ENCODE assay signal across 12 cellular contexts in the genomic region with DNA sequence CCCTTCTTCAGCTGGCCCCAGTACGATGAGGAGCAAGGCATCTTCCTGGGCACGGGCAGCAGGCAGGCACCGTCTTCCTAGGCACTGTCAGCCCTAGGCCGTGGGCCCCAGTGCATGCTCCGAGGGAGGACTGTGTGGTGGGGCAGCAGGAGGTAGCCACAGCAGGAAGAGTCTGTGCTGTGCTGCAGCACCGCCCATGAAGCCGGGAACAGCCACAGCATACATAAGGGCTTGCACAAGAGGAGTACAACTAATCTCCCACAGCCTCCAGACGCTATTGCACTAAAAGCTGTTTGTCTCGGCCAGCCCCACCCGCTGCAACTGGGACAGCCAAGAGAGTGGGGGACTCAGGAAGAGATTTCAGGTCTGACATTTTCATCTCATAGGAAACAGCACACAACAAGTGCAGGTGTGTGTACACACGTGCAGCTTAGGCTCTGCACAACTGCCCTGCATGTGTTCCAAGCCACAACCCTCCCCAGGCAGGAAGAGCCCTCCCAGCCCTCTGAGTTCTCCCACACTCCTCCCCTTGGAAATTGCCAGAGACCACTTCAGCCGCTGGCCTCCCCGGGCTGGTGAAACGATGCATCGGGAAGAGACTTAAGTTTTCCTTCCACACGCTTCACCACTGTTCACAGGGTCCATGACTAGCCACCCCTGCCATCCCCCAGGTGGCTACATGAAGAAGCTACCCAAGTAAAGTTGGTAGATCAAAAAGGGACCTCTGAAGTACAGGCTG.
DNase-seq lines count a peak whose midpoint lies in the region; ATAC-seq and TF ChIP-seq lines count a peak whose summit lies in the region.
"Had no signal": no experiment of that assay in that cellular context is flagged by ENCODE, and none has a peak within 500 bp of the region (broad histone marks: within the 10 kb centered on the region; RNA-seq: fewer than 3 reads in every experiment).

No MANE protein-coding gene starts in this region.

- no peaks in the 10 kb centered on the region for H3K4me1 ChIP-seq in endodermal cell (ENCODE audit: control insufficient read depth, insufficient read depth, low read length)
- peaks cover 46% of the 10 kb centered on the region for H3K4me1 ChIP-seq in muscle layer of colon (ENCODE audit: insufficient read depth, low read length)
- peaks cover 49% of the 10 kb centered on the region for H3K4me1 ChIP-seq in upper lobe of right lung
- H3K4me1 ChIP-seq: A549 had no signal

- H3K9ac ChIP-seq in endodermal cell (ENCODE audit: extremely low read depth, low read length, poor library complexity, severe bottlenecking) (no peak overlapping the region), muscle layer of colon (ENCODE audit: low read length) (no peak overlapping the region)

- no peak overlapping the region for H3K27ac ChIP-seq in endodermal cell (ENCODE audit: low read depth, low read length)
- H3K27ac ChIP-seq in muscle layer of colon (ENCODE audit: low read depth, low read length) = peak overlapping the region; percentile 38
- H3K27ac ChIP-seq in upper lobe of right lung = peak overlapping the region; percentile 65
- H3K27ac ChIP-seq: A549 had no signal

- H3K4me3 ChIP-seq in endodermal cell (ENCODE audit: low read length) = no peak overlapping the region
- peak overlapping the region in 1 of 2 donors; percentile 14 for H3K4me3 ChIP-seq in muscle layer of colon (ENCODE audit: low read depth in 1 of 2, low read length in 2 of 2)
- no peak overlapping the region for H3K4me3 ChIP-seq in upper lobe of right lung
- H3K4me3 ChIP-seq: A549, adrenal gland had no signal

- H3K9me3 Mint-ChIP-seq in endodermal cell = no peaks in the 10 kb centered on the region
- no peaks in the 10 kb centered on the region for H3K9me3 Mint-ChIP-seq in activated T-helper 17 cell treated with anti-CD3 and anti-CD28 coated beads, Interleukin-2, amount 50 U/mL, for 72 hours
- H3K9me3 Mint-ChIP-seq in activated naive CD4-positive, alpha-beta T cell treated with anti-CD3 and anti-CD28 coated beads, Interleukin-2, amount 50 U/mL, for 72 hours = no peaks in the 10 kb centered on the region

- no peak overlapping the region for H3K4me3 Mint-ChIP-seq in endodermal cell
- H3K4me3 Mint-ChIP-seq in activated T-helper 17 cell treated with anti-CD3 and anti-CD28 coated beads, Interleukin-2, amount 50 U/mL, for 72 hours = no peak overlapping the region

- H3K36me3 ChIP-seq in endodermal cell (ENCODE audit: control insufficient read depth, insufficient read depth, low read length) (peaks cover 71% of the 10 kb centered on the region), muscle layer of colon (ENCODE audit: insufficient read depth, low read length) (no peaks in the 10 kb centered on the region), upper lobe of right lung (no peaks in the 10 kb centered on the region)
- H3K36me3 ChIP-seq: adrenal gland had no signal

- no peak overlapping the region for H3K27ac Mint-ChIP-seq in endodermal cell
- no peak overlapping the region for H3K27ac Mint-ChIP-seq in activated T-helper 17 cell treated with anti-CD3 and anti-CD28 coated beads, Interleukin-2, amount 50 U/mL, for 72 hours
- H3K27ac Mint-ChIP-seq in activated naive CD4-positive, alpha-beta T cell treated with anti-CD3 and anti-CD28 coated beads, Interleukin-2, amount 50 U/mL, for 72 hours = no peak overlapping the region

- 91 to 94% methylated on average over 10 to 16 of the region's 16 CpGs for WGBS in endodermal cell (ENCODE audit: insufficient coverage in 1 of 2, insufficient read length in 1 of 2), 2 experiments

- intact Hi-C loops in upper lobe of right lung (cut with DNase I) = no loop called here

- no peaks in the 10 kb centered on the region for H3K27me3 ChIP-seq in endodermal cell (ENCODE audit: control insufficient read depth, insufficient read depth, low read length, poor library complexity, severe bottlenecking)
- H3K27me3 ChIP-seq in muscle layer of colon (ENCODE audit: control insufficient read depth in 1 of 2, insufficient read depth in 2 of 2, low read length in 2 of 2) = no peaks in the 10 kb centered on the region
- H3K27me3 ChIP-seq in upper lobe of right lung = no peaks in the 10 kb centered on the region
- H3K27me3 ChIP-seq: adrenal gland had no signal

- DNase-seq in NCI-H510A treated with DMSO at 0.1 percent for 48 hours (lab: John Stamatoyannopoulos, UW) = peak; percentile 40
- no peak for DNase-seq in NCI-H510A (lab: John Stamatoyannopoulos, UW)
- peak; percentile 38 for DNase-seq in endodermal cell
- no peak for DNase-seq in upper lobe of right lung
- DNase-seq in activated naive CD4-positive, alpha-beta T cell treated with anti-CD3 and anti-CD28 coated beads, Interleukin-2, amount 50 U/mL, for 72 hours (ENCODE audit: low spot score in 2 of 2) = no peak
- no peak for DNase-seq in NCI-H524 (lab: John Stamatoyannopoulos, UW)
- DNase-seq: NCI-H2029 treated with DMSO at 0.1 percent for 48 hours; stimulated activated CD8-positive, alpha-beta memory T cell treated with anti-CD3 and anti-CD28 coated beads, Interleukin-4, amount 100 ng/mL, for 48 hours had no signal

- TF ChIP-seq CTCF in endodermal cell (conservative IDR thresholded peaks at IDR 0.05) (no peak), upper lobe of right lung (IDR thresholded peaks at IDR 0.05) (no peak)

- no peaks in the 10 kb centered on the region for H3K27me3 Mint-ChIP-seq in endodermal cell (ENCODE audit: insufficient read depth)
- H3K27me3 Mint-ChIP-seq in activated T-helper 17 cell treated with anti-CD3 and anti-CD28 coated beads, Interleukin-2, amount 50 U/mL, for 72 hours = no peaks in the 10 kb centered on the region

- H3K4me1 Mint-ChIP-seq in endodermal cell = no peaks in the 10 kb centered on the region
- no peaks in the 10 kb centered on the region for H3K4me1 Mint-ChIP-seq in activated T-helper 17 cell treated with anti-CD3 and anti-CD28 coated beads, Interleukin-2, amount 50 U/mL, for 72 hours

- ATAC-seq in upper lobe of right lung = peak; percentile 67
- ATAC-seq in activated T-helper 17 cell treated with anti-CD3 and anti-CD28 coated beads, Interleukin-2, amount 50 U/mL, for 72 hours (replicated peaks) = no peak
- ATAC-seq in activated naive CD4-positive, alpha-beta T cell treated with anti-CD3 and anti-CD28 coated beads, Interleukin-2, amount 50 U/mL, for 72 hours = no peak

- H3K9me3 ChIP-seq in endodermal cell (ENCODE audit: control insufficient read depth, low read length) (no peaks in the 10 kb centered on the region), muscle layer of colon (ENCODE audit: low read length) (no peaks in the 10 kb centered on the region), upper lobe of right lung (no peaks in the 10 kb centered on the region)
- H3K9me3 ChIP-seq: A549, adrenal gland had no signal

- H3K36me3 Mint-ChIP-seq in endodermal cell (ENCODE audit: low read depth) = peaks cover 38% of the 10 kb centered on the region
- H3K36me3 Mint-ChIP-seq in activated T-helper 17 cell treated with anti-CD3 and anti-CD28 coated beads, Interleukin-2, amount 50 U/mL, for 72 hours (ENCODE audit: low read depth) = no peaks in the 10 kb centered on the region
- H3K36me3 Mint-ChIP-seq in activated naive CD4-positive, alpha-beta T cell treated with anti-CD3 and anti-CD28 coated beads, Interleukin-2, amount 50 U/mL, for 72 hours = no peaks in the 10 kb centered on the region

Comparison
In these comparisons a context has a peak if more than half of its experiments do, and no peak if none do; other contexts are left out.
1. DNase-seq: peak in NCI-H510A treated with DMSO at 0.1 percent for 48 hours (single experiment) and endodermal cell (single experiment); none in NCI-H510A (single experiment), upper lobe of right lung (single experiment), activated naive CD4-positive, alpha-beta T cell treated with anti-CD3 and anti-CD28 coated beads, Interleukin-2, amount 50 U/mL, for 72 hours (0 of 2) and NCI-H524 (0 of 2).